ENCODE assay signal across 8 cellular contexts in genomic region chr5:138543730-138544104, GRCh38. TPM values are rescaled to one million over a fixed set of nuclear protein-coding genes. Genes with fewer than 3 reads are reported as not detected.
A peak's percentile ranks its signal among the peaks of the same experiment; 100 is the strongest.
DNase-seq lines count a peak whose midpoint lies in the region; ATAC-seq and TF ChIP-seq lines count a peak whose summit lies in the region.

No MANE protein-coding gene starts in this region.

- intact Hi-C loops in posterior cingulate gyrus (cut with DNase I): loop anchor here (2.0 kb wide), 2 partner anchors 31 to 79 kb away; partner anchors contain the start of genes EGR1 and HSPA9

- peak overlapping the region; percentile 98 for H3K9ac ChIP-seq in HUES6 (ENCODE audit: low read length)

- H3K4me1 ChIP-seq in HUES6 (ENCODE audit: control insufficient read depth, insufficient read depth, low read length): peaks cover 16% of the 10 kb centered on the region; the same call in 1 of the 2 replicates

- H3K36me3 Mint-ChIP-seq in chondrocyte (ENCODE audit: low read depth): no peaks in the 10 kb centered on the region

- DNase-seq in GM12864 (ENCODE audit: low read depth) (no peak), chondrocyte (ENCODE audit: low spot score) (peak; percentile 87), mesenteric fat pad (ENCODE audit: low spot score) (peak; percentile 92), posterior cingulate gyrus (no peak), NCI-H1417 (lab: John Stamatoyannopoulos, UW) (no peak), OCI-M2 (lab: John Stamatoyannopoulos, UW; ENCODE audit: unreplicated experiment) (no peak)

- H3K27ac ChIP-seq in HUES6 (ENCODE audit: low read depth, low read length): peak overlapping the region; percentile 97

- H3K27me3 ChIP-seq in HUES6 (ENCODE audit: control insufficient read depth, insufficient read depth, low read length): no peaks in the 10 kb centered on the region

- H3K9me3 Mint-ChIP-seq in chondrocyte (ENCODE audit: low read depth): no peaks in the 10 kb centered on the region

- H3K9me3 ChIP-seq in HUES6 (ENCODE audit: control insufficient read depth, insufficient read depth, low read depth, low read length): no peaks in the 10 kb centered on the region

- peak; percentile 40 for ATAC-seq in GM21390 (IDR thresholded peaks at IDR 0.05; ENCODE audit: unreplicated experiment)

- peak overlapping the region; percentile 98 for H3K4me3 Mint-ChIP-seq in chondrocyte (ENCODE audit: unreplicated experiment)

- H3K4me1 Mint-ChIP-seq in chondrocyte (ENCODE audit: low read depth): peaks cover 56% of the 10 kb centered on the region

- peak overlapping the region; percentile 100 for H3K27ac Mint-ChIP-seq in chondrocyte (ENCODE audit: unreplicated experiment)

- H3K36me3 ChIP-seq in HUES6 (ENCODE audit: control insufficient read depth, insufficient read depth, low read length): peaks cover 34% of the 10 kb centered on the region

- H3K27me3 Mint-ChIP-seq in chondrocyte (ENCODE audit: low read depth): no peaks in the 10 kb centered on the region

- H3K4me3 ChIP-seq in GM12864 (ENCODE audit: low read depth, low read length) (peak overlapping the region; percentile 72), HUES6 (ENCODE audit: low read depth, low read length) (peak overlapping the region; percentile 97)

- TF ChIP-seq CTCF in GM12864 (IDR thresholded peaks at IDR 0.05; ENCODE audit: low read depth, low read length, missing control alignments): no peak
- peak; percentile 28 for TF ChIP-seq CTCF in chondrocyte (IDR thresholded peaks at IDR 0.05)

RNA-seq across cellular contexts. Expression of gene ETF1, which starts 0.7 kb away (rescaled TPM):
- total RNA-seq in chondrocyte: 85.2 to 92.1 TPM (median 88.6 TPM) in 3 replicates
- total RNA-seq in mesenteric fat pad: 165 TPM

RNA-seq across cellular contexts. Expression of gene HSPA9, which starts 31.5 kb away (rescaled TPM):
- total RNA-seq in chondrocyte (164 to 241 TPM (median 237 TPM) in 3 replicates), mesenteric fat pad (224 TPM)

Comparison
In these comparisons a context has a peak if more than half of its experiments do, and no peak if none do; other contexts are left out.
1. DNase-seq: peak in chondrocyte (single experiment) and mesenteric fat pad (single experiment); none in GM12864 (single experiment), posterior cingulate gyrus (0 of 10), NCI-H1417 (0 of 3) and OCI-M2 (single experiment).